9 cellular contexts compared by ENCODE assay signal in genomic region chr12:6946920-6947374, GRCh38. TPM values are rescaled to one million over a fixed set of nuclear protein-coding genes. Genes with fewer than 3 reads are reported as not detected.
A peak's percentile ranks its signal among the peaks of the same experiment; 100 is the strongest.
DNase-seq lines count a peak whose midpoint lies in the region; ATAC-seq and TF ChIP-seq lines count a peak whose summit lies in the region.
"Had no signal": no experiment of that assay in that cellular context is flagged by ENCODE, and none has a peak within 500 bp of the region (broad histone marks: within the 10 kb centered on the region; RNA-seq: fewer than 3 reads in every experiment).

No MANE protein-coding gene starts in this region.

- no peak overlapping the region for H3K27ac ChIP-seq in GM23338 (ENCODE audit: low read depth)
- H3K27ac ChIP-seq in SU-DHL-6 (ENCODE audit: low read depth, low read length), result no peak overlapping the region
- H3K27ac ChIP-seq in esophagus squamous epithelium, result peak overlapping the region; percentile 91 to 98 (median 97)
- no peak overlapping the region for H3K27ac ChIP-seq in rectal smooth muscle tissue (ENCODE audit: low read depth, low read length)

- H3K9me2 ChIP-seq in GM23338 (ENCODE audit: insufficient read depth), result no peaks in the 10 kb centered on the region
- H3K9me2 ChIP-seq in SU-DHL-6 (replicated peaks; ENCODE audit: insufficient read depth, low read length), result no peaks in the 10 kb centered on the region

- no peak for DNase-seq in GM23338 (ENCODE audit: low spot score)
- no peak for DNase-seq in esophagus squamous epithelium (lab: John Stamatoyannopoulos, UW)
- DNase-seq in C1 segment of cervical spinal cord (lab: John Stamatoyannopoulos, UW), result no peak
- DNase-seq in MG63, result no peak

- 39 to 47% methylated on average over 8 of the region's 8 CpGs for WGBS in esophagus squamous epithelium, 2 donors

- H3K36me3 Mint-ChIP-seq in GM23338 (ENCODE audit: low read depth), result peaks cover 3% of the 10 kb centered on the region

- ATAC-seq in GM23338 (no peak), GM18519 (IDR thresholded peaks at IDR 0.05; ENCODE audit: low FRiP score, unreplicated experiment) (no peak)

- TF ChIP-seq POLR2A in esophagus squamous epithelium (IDR thresholded peaks at IDR 0.05), result no peak

- H3K27me3 ChIP-seq in GM23338 (ENCODE audit: insufficient read depth) (no peaks in the 10 kb centered on the region), SU-DHL-6 (ENCODE audit: low read length) (no peaks in the 10 kb centered on the region), esophagus squamous epithelium (no peaks in the 10 kb centered on the region), rectal smooth muscle tissue (ENCODE audit: control insufficient read depth, insufficient read depth, low read length) (no peaks in the 10 kb centered on the region), MG63 (no peaks in the 10 kb centered on the region)

- H4K20me1 ChIP-seq in GM23338 (replicated peaks; ENCODE audit: insufficient read depth), result no peaks in the 10 kb centered on the region
- H4K20me1 ChIP-seq in SU-DHL-6 (ENCODE audit: low read depth, low read length), result no peaks in the 10 kb centered on the region

- peak overlapping the region; percentile 79 for H3K4me2 ChIP-seq in GM23338
- peak overlapping the region; percentile 82 for H3K4me2 ChIP-seq in SU-DHL-6 (ENCODE audit: low read depth, low read length, poor library complexity, severe bottlenecking)

- intact Hi-C loops in esophagus squamous epithelium (cut with DNase I), result no loop called here

- H3K36me3 ChIP-seq in GM23338 (ENCODE audit: insufficient read depth), result no peaks in the 10 kb centered on the region
- H3K36me3 ChIP-seq in SU-DHL-6 (ENCODE audit: low read length), result no peaks in the 10 kb centered on the region
- peaks cover 0 to 15% (median 0%) of the 10 kb centered on the region in 3 donors for H3K36me3 ChIP-seq in esophagus squamous epithelium
- no peaks in the 10 kb centered on the region for H3K36me3 ChIP-seq in rectal smooth muscle tissue (ENCODE audit: control insufficient read depth, insufficient read depth, low read length)
- H3K36me3 ChIP-seq in MG63, result peaks cover 5% of the 10 kb centered on the region; the same call in 1 of the 2 replicates

- TF ChIP-seq CTCF in GM23338 (conservative IDR thresholded peaks at IDR 0.05; ENCODE audit: low read depth in 2 of 2) (no peak), SU-DHL-6 (IDR thresholded peaks at IDR 0.05; ENCODE audit: insufficient read depth, low read length, poor library complexity, severe bottlenecking) (no peak), esophagus squamous epithelium (IDR thresholded peaks at IDR 0.05) (no peak)

- H3K4me3 ChIP-seq in GM23338 (peak overlapping the region; percentile 70), SU-DHL-6 (ENCODE audit: insufficient read depth, low read length, poor library complexity, severe bottlenecking) (no peak overlapping the region), esophagus squamous epithelium (peak overlapping the region; percentile 35 to 67 (median 53)), rectal smooth muscle tissue (ENCODE audit: low read length) (peak overlapping the region; percentile 59), MG63 (no peak overlapping the region)

- peaks cover 20% of the 10 kb centered on the region for H3K4me1 ChIP-seq in GM23338 (ENCODE audit: insufficient read depth)
- peaks cover 25 to 80% (median 39%) of the 10 kb centered on the region in 3 donors for H3K4me1 ChIP-seq in esophagus squamous epithelium
- peaks cover 16% of the 10 kb centered on the region for H3K4me1 ChIP-seq in rectal smooth muscle tissue (ENCODE audit: control insufficient read depth, insufficient read depth, low read length)

- peaks cover 41% of the 10 kb centered on the region for H3K4me1 Mint-ChIP-seq in GM23338

- 0 out of 2 replicates have a peak, but pooled peaks cover 5% of the 10 kb centered on the region for H3K79me2 ChIP-seq in GM23338 (replicated peaks; ENCODE audit: insufficient read depth)
- no peaks in the 10 kb centered on the region for H3K79me2 ChIP-seq in SU-DHL-6 (ENCODE audit: insufficient read depth, low read length)

- peak overlapping the region; percentile 76 for H3K27ac Mint-ChIP-seq in GM23338

- peak overlapping the region; percentile 96 for H3K4me3 Mint-ChIP-seq in GM23338

- H3K27me3 Mint-ChIP-seq in GM23338 (ENCODE audit: insufficient read depth, low read depth, poor library complexity), result peaks cover 47% of the 10 kb centered on the region

- H3K9me3 ChIP-seq in SU-DHL-6 (ENCODE audit: insufficient read depth, low read length) (no peaks in the 10 kb centered on the region), esophagus squamous epithelium (no peaks in the 10 kb centered on the region), MG63 (no peaks in the 10 kb centered on the region)

- H3K9me3 Mint-ChIP-seq in GM23338, result peaks cover 2% of the 10 kb centered on the region; the same call in 2 of the 3 replicates

- peak overlapping the region; percentile 74; the same call in 1 of the 2 replicates for H3K9ac ChIP-seq in SU-DHL-6 (ENCODE audit: low read length)
- H3K9ac ChIP-seq in rectal smooth muscle tissue (ENCODE audit: low read length), result no peak overlapping the region

- H2AFZ ChIP-seq in GM23338 (peak overlapping the region; percentile 72), SU-DHL-6 (ENCODE audit: low read depth, low read length, severe bottlenecking) (peak overlapping the region; percentile 34)

- peaks cover 27% of the 10 kb centered on the region for H3F3A ChIP-seq in GM23338 (replicated peaks; ENCODE audit: low read depth)
- peaks cover 28% of the 10 kb centered on the region for H3F3A ChIP-seq in SU-DHL-6 (ENCODE audit: insufficient read depth)

TF ChIP-seq in GM23338, 12 proteins besides CTCF, POLR2A, EP300 and RAD21 (continues in another document):
- TF ChIP-seq ZNF114 (CRISPR knock-in tag; IDR thresholded peaks at IDR 0.05) (no peak), EZH2phosphoT487 (IDR thresholded peaks at IDR 0.05; ENCODE audit: unreplicated experiment) (no peak), ETS1 (IDR thresholded peaks at IDR 0.05) (no peak), JUNB (IDR thresholded peaks at IDR 0.05; ENCODE audit: unreplicated experiment) (no peak), POLR2AphosphoS5 (IDR thresholded peaks at IDR 0.05; ENCODE audit: low read depth) (no peak), NANOG (IDR thresholded peaks at IDR 0.05; ENCODE audit: borderline replicate concordance) (no peak), ZNF331 (CRISPR knock-in tag; IDR thresholded peaks at IDR 0.05; ENCODE audit: low read depth) (no peak), STAT1 (IDR thresholded peaks at IDR 0.05; ENCODE audit: unreplicated experiment) (no peak)

RNA-seq across cellular contexts. Expression of gene C12orf57, which starts 3.1 kb away (rescaled TPM):
- 186 and 204 TPM in 2 replicates for total RNA-seq in GM23338 (2014; rRNA removed; shearing (Covaris generic))
- 262 and 285 TPM in 2 replicates for polyA plus RNA-seq in GM23338 (2016; fragmentation: Nextera tagmentation; extraction: Ambion mirVana)
- 100 to 1,000 TPM; 110 to 377 (median 156) TPM for total RNA-seq in esophagus squamous epithelium
- total RNA-seq in MG63 (2014; rRNA removed; shearing (Covaris generic); ENCODE audit: low replicate concordance), result 136 and 311 TPM in 2 replicates

RNA-seq across cellular contexts. Expression of gene RNU7-1, which starts 3.3 kb away (rescaled TPM):
- not detected in 2 replicates for total RNA-seq in GM23338 (2014; rRNA removed; shearing (Covaris generic))
- not detected in 2 replicates for polyA plus RNA-seq in GM23338 (2016; fragmentation: Nextera tagmentation; extraction: Ambion mirVana)
- total RNA-seq in esophagus squamous epithelium, result not detected
- not detected in 2 replicates for total RNA-seq in MG63 (2014; rRNA removed; shearing (Covaris generic); ENCODE audit: low replicate concordance)
- total RNA-seq: dermis microvascular lymphatic vessel endothelial cell, myocyte had no signal

RNA-seq across cellular contexts. Expression of gene PTPN6, which starts 4.2 kb away (rescaled TPM):
- 24.7 and 25.3 TPM in 2 replicates for total RNA-seq in GM23338 (2014; rRNA removed; shearing (Covaris generic))
- polyA plus RNA-seq in GM23338 (2016; fragmentation: Nextera tagmentation; extraction: Ambion mirVana), result 35.4 and 40.6 TPM in 2 replicates
- total RNA-seq in esophagus squamous epithelium, result 10 to 100 TPM; 11.0 to 29.7 (median 21.5) TPM
- total RNA-seq in MG63 (2014; rRNA removed; shearing (Covaris generic); ENCODE audit: low replicate concordance), result not detected in 2 replicates

RNA-seq across cellular contexts. Expression of gene ATN1, which starts 19.2 kb away (rescaled TPM):
- 49.6 and 52.8 TPM in 2 replicates for total RNA-seq in GM23338 (2014; rRNA removed; shearing (Covaris generic))
- polyA plus RNA-seq in GM23338 (2016; fragmentation: Nextera tagmentation; extraction: Ambion mirVana), result 27.2 and 29.5 TPM in 2 replicates
- total RNA-seq in esophagus squamous epithelium, result 10 to 100 TPM; 12.2 to 28.8 (median 22.2) TPM
- 2.8 and 5.0 TPM in 2 replicates for total RNA-seq in MG63 (2014; rRNA removed; shearing (Covaris generic); ENCODE audit: low replicate concordance)

RNA-seq across cellular contexts. Expression of gene PHB2, which starts 23.5 kb away (rescaled TPM):
- 378 and 416 TPM in 2 replicates for total RNA-seq in GM23338 (2014; rRNA removed; shearing (Covaris generic))
- 224 and 238 TPM in 2 replicates for polyA plus RNA-seq in GM23338 (2016; fragmentation: Nextera tagmentation; extraction: Ambion mirVana)
- total RNA-seq in esophagus squamous epithelium, result 100 to 1,000 TPM; 127 to 259 (median 241) TPM
- total RNA-seq in MG63 (2014; rRNA removed; shearing (Covaris generic); ENCODE audit: low replicate concordance), result 349 and 524 TPM in 2 replicates

Comparison
In these comparisons a context has a peak if more than half of its experiments do, and no peak if none do; other contexts are left out.
1. H3K27ac ChIP-seq: peak in esophagus squamous epithelium (4 of 4); none in GM23338 (single experiment), SU-DHL-6 (single experiment) and rectal smooth muscle tissue (single experiment).
2. H3K4me3 ChIP-seq: peak in GM23338 (single experiment), esophagus squamous epithelium (4 of 4) and rectal smooth muscle tissue (single experiment); none in SU-DHL-6 (single experiment) and MG63 (single experiment).
3. RNA of gene PTPN6, which starts 4.2 kb away (total RNA-seq): 24.7 to 25.3 TPM in GM23338 and 11.0 to 29.7 TPM in esophagus squamous epithelium; not detected in MG63; every median in the first group is over 10 times any median in the second.